In genomic region chr18:24055878-24056277, GRCh38 we compare ENCODE assay signal across 2 cellular contexts.
TF ChIP-seq lines count a peak whose summit lies in the region.

No MANE protein-coding gene starts in this region.

TF ChIP-seq in A549, 52 proteins besides CTCF, POLR2A, EP300 and RAD21:
- TF ChIP-seq CBX2 (IDR thresholded peaks at IDR 0.05; ENCODE audit: borderline replicate concordance, low read depth) (no peak), ZFP36 (IDR thresholded peaks at IDR 0.05; ENCODE audit: borderline replicate concordance, partially characterized antibody) (no peak), FOSB (CRISPR knock-in tag; IDR thresholded peaks at IDR 0.05) (no peak)

TF ChIP-seq in HepG2, 621 proteins besides CTCF, POLR2A, EP300 and RAD21:
- TF ChIP-seq NR2F1 (CRISPR knock-in tag; IDR thresholded peaks at IDR 0.05): no peak
- TF ChIP-seq, protein P1, sequence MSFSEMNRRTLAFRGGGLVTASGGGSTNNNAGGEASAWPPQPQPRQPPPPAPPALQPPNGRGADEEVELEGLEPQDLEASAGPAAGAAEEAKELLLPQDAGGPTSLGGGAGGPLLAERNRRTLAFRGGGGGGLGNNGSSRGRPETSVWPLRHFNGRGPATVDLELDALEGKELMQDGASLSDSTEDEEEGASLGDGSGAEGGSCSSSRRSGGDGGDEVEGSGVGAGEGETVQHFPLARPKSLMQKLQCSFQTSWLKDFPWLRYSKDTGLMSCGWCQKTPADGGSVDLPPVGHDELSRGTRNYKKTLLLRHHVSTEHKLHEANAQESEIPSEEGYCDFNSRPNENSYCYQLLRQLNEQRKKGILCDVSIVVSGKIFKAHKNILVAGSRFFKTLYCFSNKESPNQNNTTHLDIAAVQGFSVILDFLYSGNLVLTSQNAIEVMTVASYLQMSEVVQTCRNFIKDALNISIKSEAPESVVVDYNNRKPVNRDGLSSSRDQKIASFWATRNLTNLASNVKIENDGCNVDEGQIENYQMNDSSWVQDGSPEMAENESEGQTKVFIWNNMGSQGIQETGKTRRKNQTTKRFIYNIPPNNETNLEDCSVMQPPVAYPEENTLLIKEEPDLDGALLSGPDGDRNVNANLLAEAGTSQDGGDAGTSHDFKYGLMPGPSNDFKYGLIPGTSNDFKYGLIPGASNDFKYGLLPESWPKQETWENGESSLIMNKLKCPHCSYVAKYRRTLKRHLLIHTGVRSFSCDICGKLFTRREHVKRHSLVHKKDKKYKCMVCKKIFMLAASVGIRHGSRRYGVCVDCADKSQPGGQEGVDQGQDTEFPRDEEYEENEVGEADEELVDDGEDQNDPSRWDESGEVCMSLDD (CRISPR knock-in tag; IDR thresholded peaks at IDR 0.05; ENCODE audit: borderline replicate concordance): no peak
- no peak for TF ChIP-seq ZNF749 (CRISPR knock-in tag; IDR thresholded peaks at IDR 0.05; ENCODE audit: borderline replicate concordance)
- TF ChIP-seq HOMEZ (CRISPR knock-in tag; IDR thresholded peaks at IDR 0.05; ENCODE audit: low read depth): no peak
- no peak for TF ChIP-seq ZFX (CRISPR knock-in tag; IDR thresholded peaks at IDR 0.05; ENCODE audit: low read depth)
- TF ChIP-seq, protein P2, sequence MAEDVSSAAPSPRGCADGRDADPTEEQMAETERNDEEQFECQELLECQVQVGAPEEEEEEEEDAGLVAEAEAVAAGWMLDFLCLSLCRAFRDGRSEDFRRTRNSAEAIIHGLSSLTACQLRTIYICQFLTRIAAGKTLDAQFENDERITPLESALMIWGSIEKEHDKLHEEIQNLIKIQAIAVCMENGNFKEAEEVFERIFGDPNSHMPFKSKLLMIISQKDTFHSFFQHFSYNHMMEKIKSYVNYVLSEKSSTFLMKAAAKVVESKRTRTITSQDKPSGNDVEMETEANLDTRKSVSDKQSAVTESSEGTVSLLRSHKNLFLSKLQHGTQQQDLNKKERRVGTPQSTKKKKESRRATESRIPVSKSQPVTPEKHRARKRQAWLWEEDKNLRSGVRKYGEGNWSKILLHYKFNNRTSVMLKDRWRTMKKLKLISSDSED (CRISPR knock-in tag; IDR thresholded peaks at IDR 0.05): no peak
- no peak for TF ChIP-seq ZNF382 (CRISPR knock-in tag; IDR thresholded peaks at IDR 0.05; ENCODE audit: borderline replicate concordance)
- no peak for TF ChIP-seq ZBTB37 (CRISPR knock-in tag; IDR thresholded peaks at IDR 0.05)
- no peak for TF ChIP-seq SIN3A (IDR thresholded peaks at IDR 0.05; ENCODE audit: borderline replicate concordance, low read depth, low read length)
- no peak for TF ChIP-seq SIX4 (CRISPR knock-in tag; IDR thresholded peaks at IDR 0.05)
- no peak for TF ChIP-seq ARID4A (CRISPR knock-in tag; IDR thresholded peaks at IDR 0.05; ENCODE audit: borderline replicate concordance)
- TF ChIP-seq YY1 (IDR thresholded peaks at IDR 0.05; ENCODE audit: insufficient read depth, insufficient replicate concordance, low read depth, low read length): no peak
- TF ChIP-seq SIN3B (IDR thresholded peaks at IDR 0.05; ENCODE audit: low read length): no peak
- no peak for TF ChIP-seq KLF12 (CRISPR knock-in tag; IDR thresholded peaks at IDR 0.05; ENCODE audit: borderline replicate concordance)
- no peak for TF ChIP-seq GATAD1 (CRISPR knock-in tag; IDR thresholded peaks at IDR 0.05)
- no peak for TF ChIP-seq SATB2 (CRISPR knock-in tag; IDR thresholded peaks at IDR 0.05)
- no peak for TF ChIP-seq ZFY (CRISPR knock-in tag; IDR thresholded peaks at IDR 0.05)
- no peak for TF ChIP-seq NFKB2 (CRISPR knock-in tag; IDR thresholded peaks at IDR 0.05; ENCODE audit: borderline replicate concordance)
TF ChIP-seq in HepG2: peak in this region for 0.
